ENCODE assay signal across 4 cellular contexts in the genomic region with DNA sequence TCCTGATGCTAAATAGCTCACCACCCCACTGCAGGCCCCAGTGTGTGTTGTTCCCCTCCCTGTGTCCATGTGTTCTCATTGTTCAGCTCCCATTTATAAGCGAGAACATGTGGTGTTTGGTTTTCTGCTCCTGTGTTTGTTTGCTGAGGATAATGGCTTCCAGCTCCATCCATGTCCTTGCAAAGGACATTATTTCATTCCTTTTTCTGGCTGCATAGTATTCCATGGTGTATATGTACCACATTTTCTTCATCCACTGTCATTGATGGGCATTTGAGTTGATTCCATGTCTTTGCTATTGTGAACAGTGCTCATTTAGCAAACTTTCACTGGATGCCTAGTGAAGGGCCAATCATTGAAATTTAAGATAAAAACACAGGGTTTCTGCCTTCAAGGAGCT. TPM values are rescaled to one million over a fixed set of nuclear protein-coding genes. Genes with fewer than 3 reads are reported as not detected.
"Had no signal": no experiment of that assay in that cellular context is flagged by ENCODE, and none has a peak within 500 bp of the region (broad histone marks: within the 10 kb centered on the region; RNA-seq: fewer than 3 reads in every experiment).

No MANE protein-coding gene starts in this region.

RNA-seq across cellular contexts. Expression of gene HOPX, which starts 45.5 kb away (rescaled TPM):
- total RNA-seq: OCI-LY7, RPMI7951, SJCRH30, SK-MEL-5 had no signal
